In genomic region chr15:37788330-37788729, GRCh38 we compare ENCODE assay signal across 26 cellular contexts.
DNase-seq lines count a peak whose midpoint lies in the region; ATAC-seq, FAIRE-seq and TF ChIP-seq lines count a peak whose summit lies in the region.
"Had no signal": no experiment of that assay in that cellular context is flagged by ENCODE, and none has a peak within 500 bp of the region (broad histone marks: within the 10 kb centered on the region; RNA-seq: fewer than 3 reads in every experiment).

No MANE protein-coding gene starts in this region.

- H3K23ac ChIP-seq in IMR-90 (ENCODE audit: low read depth, low read length) (no peak overlapping the region), neuronal stem cell (ENCODE audit: low read depth, low read length, poor library complexity) (no peak overlapping the region), trophoblast cell (ENCODE audit: low read length) (no peak overlapping the region)

- BruUV-seq in IMR-90 (replicated peaks; lab: Mats Ljungman, UMichigan), result no TSS peak

- H3K4ac ChIP-seq in IMR-90 (ENCODE audit: low read depth, low read length) (peak overlapping the region; percentile 58), neuronal stem cell (ENCODE audit: low read length) (no peak overlapping the region), trophoblast cell (ENCODE audit: low read depth, low read length) (no peak overlapping the region)

- peak overlapping the region; percentile 87; the same call in 1 of the 3 replicates for H2BK15ac ChIP-seq in IMR-90 (ENCODE audit: low read depth, low read length)
- no peak overlapping the region for H2BK15ac ChIP-seq in neuronal stem cell (ENCODE audit: low read length)

- H3K4me2 ChIP-seq in IMR-90 (ENCODE audit: low read depth, low read length) (no peak overlapping the region), astrocyte (ENCODE audit: low read length) (no peak overlapping the region), neuronal stem cell (ENCODE audit: insufficient read depth, low read length, poor library complexity, severe bottlenecking) (no peak overlapping the region), trophoblast cell (ENCODE audit: low read length) (no peak overlapping the region)
- H3K4me2 ChIP-seq: A549, SK-N-SH had no signal

- no peak overlapping the region for H2BK12ac ChIP-seq in neuronal stem cell (ENCODE audit: low read length)
- H2BK12ac ChIP-seq in trophoblast cell (ENCODE audit: low read length), result no peak overlapping the region

- H3K36me3 ChIP-seq in IMR-90 (ENCODE audit: control insufficient read depth, insufficient read depth, low read length) (no peaks in the 10 kb centered on the region), astrocyte (ENCODE audit: insufficient read depth, low read length) (no peaks in the 10 kb centered on the region), neuronal stem cell (replicated peaks in 1 of 2; ENCODE audit: control insufficient read depth in 2 of 2, insufficient read depth in 2 of 2, low read length in 2 of 2) (no peaks in the 10 kb centered on the region), trophoblast cell (ENCODE audit: control insufficient read depth in 1 of 2, insufficient read depth in 2 of 2, low read length in 2 of 2) (no peaks in the 10 kb centered on the region)
- H3K36me3 ChIP-seq: BLaER1 treated with 17β-estradiol and CSF1 and Interleukin-3, amounts not matched to agents 10 nM and 100 nM had no signal

- no peaks in the 10 kb centered on the region for H3K36me3 Mint-ChIP-seq in astrocyte (ENCODE audit: low read depth, unreplicated experiment)

- POLR2A ChIA-PET in IMR-90 (lab: Charles Lee; ENCODE audit: unreplicated experiment), result no interaction called here

- no peaks in the 10 kb centered on the region for H3K9me3 Mint-ChIP-seq in astrocyte (ENCODE audit: unreplicated experiment)
- H3K9me3 Mint-ChIP-seq: CD4-positive, alpha-beta T cell had no signal

- H4K20me1 ChIP-seq in IMR-90 (ENCODE audit: insufficient read depth, low read length) (no peaks in the 10 kb centered on the region), astrocyte (ENCODE audit: insufficient read depth, low read length) (no peaks in the 10 kb centered on the region)
- H4K20me1 ChIP-seq: BLaER1 treated with 17β-estradiol and CSF1 and Interleukin-3, amounts not matched to agents 10 nM and 100 nM had no signal

- no peak overlapping the region for H3K4me3 Mint-ChIP-seq in astrocyte (ENCODE audit: unreplicated experiment)
- H3K4me3 Mint-ChIP-seq: CD4-positive, alpha-beta T cell had no signal

- H4K8ac ChIP-seq in IMR-90 (ENCODE audit: low read depth in 2 of 2, low read length in 2 of 2) (peak overlapping the region; percentile 40 to 60; a peak in 2 of 4 replicates), neuronal stem cell (ENCODE audit: low read depth, low read length) (peak overlapping the region; percentile 9), trophoblast cell (ENCODE audit: low read depth, low read length) (no peak overlapping the region)

- H3K27me3 Mint-ChIP-seq in astrocyte (ENCODE audit: low read depth, unreplicated experiment), result no peaks in the 10 kb centered on the region
- H3K27me3 Mint-ChIP-seq: CD4-positive, alpha-beta T cell had no signal

- H3K4me1 Mint-ChIP-seq in astrocyte (ENCODE audit: low read depth, unreplicated experiment), result peaks cover 32% of the 10 kb centered on the region

- peak overlapping the region; percentile 20; the same call in 1 of the 2 replicates for H4K91ac ChIP-seq in IMR-90 (ENCODE audit: insufficient read depth, low read depth, low read length)
- H4K91ac ChIP-seq in neuronal stem cell (ENCODE audit: low read depth, low read length, poor library complexity), result no peak overlapping the region
- no peak overlapping the region for H4K91ac ChIP-seq in trophoblast cell (ENCODE audit: low read depth, low read length)

- no peak overlapping the region for H3K27ac ChIP-seq in IMR-90 (ENCODE audit: insufficient read depth, low read length)
- no peak overlapping the region for H3K27ac ChIP-seq in astrocyte (ENCODE audit: low read depth, low read length)
- H3K27ac ChIP-seq in neuronal stem cell (replicated peaks; ENCODE audit: low read length), result no peak overlapping the region
- H3K27ac ChIP-seq in trophoblast cell (ENCODE audit: low read depth, low read length), result no peak overlapping the region
- H3K27ac ChIP-seq: A549; BLaER1 treated with 17β-estradiol and CSF1 and Interleukin-3, amounts not matched to agents 10 nM and 100 nM had no signal

- H2BK20ac ChIP-seq in IMR-90 (ENCODE audit: low read depth, low read length), result peak overlapping the region; percentile 78; the same call in 1 of the 2 replicates

- H3K9me3 ChIP-seq in IMR-90 (ENCODE audit: control insufficient read depth, insufficient read depth, low read length), result no peaks in the 10 kb centered on the region
- H3K9me3 ChIP-seq in astrocyte (ENCODE audit: insufficient read depth, low read depth, low read length), result no peaks in the 10 kb centered on the region
- H3K9me3 ChIP-seq in neuronal stem cell (replicated peaks in 1 of 2; ENCODE audit: control insufficient read depth in 2 of 2, insufficient read depth in 1 of 2, low read depth in 1 of 2, low read length in 2 of 2), result no peaks in the 10 kb centered on the region
- no peaks in the 10 kb centered on the region for H3K9me3 ChIP-seq in trophoblast cell (ENCODE audit: insufficient read depth, low read depth, low read length)
- H3K9me3 ChIP-seq: A549, SK-N-SH had no signal

- H3K4me3 ChIP-seq in IMR-90 (ENCODE audit: insufficient read depth, low read depth, low read length) (no peak overlapping the region), astrocyte (ENCODE audit: insufficient read depth, low read depth, low read length) (no peak overlapping the region), neuronal stem cell (ENCODE audit: low read length in 2 of 2) (no peak overlapping the region), trophoblast cell (ENCODE audit: low read depth, low read length) (no peak overlapping the region)
- H3K4me3 ChIP-seq: A549; BLaER1 treated with 17β-estradiol and CSF1 and Interleukin-3, amounts not matched to agents 10 nM and 100 nM had no signal

- WGBS in IMR-90 (ENCODE audit: extremely low coverage in 2 of 2, insufficient read length in 1 of 2), 2 experiments, result no CpG with 5 or more reads among the region's 2 CpGs
- WGBS in neuronal stem cell (ENCODE audit: extremely low coverage in 2 of 2, insufficient read length in 2 of 2, insufficient replicate concordance in 1 of 2), 2 donors, result no CpG with 5 or more reads among the region's 2 CpGs
- no CpG with 5 or more reads among the region's 2 CpGs for WGBS in trophoblast cell (ENCODE audit: extremely low coverage, insufficient coverage, insufficient read length)

- no peak for TF ChIP-seq RAD21 in IMR-90 (IDR thresholded peaks at IDR 0.05; ENCODE audit: low read length)

- H2BK5ac ChIP-seq in IMR-90 (ENCODE audit: low read depth, low read length, poor library complexity, severe bottlenecking) (peak overlapping the region; percentile 42), neuronal stem cell (ENCODE audit: low read length) (no peak overlapping the region), trophoblast cell (ENCODE audit: low read depth, low read length, poor library complexity) (no peak overlapping the region)

- ATAC-seq in IMR-90 (ENCODE audit: low read depth) (no peak), HG03342 (IDR thresholded peaks at IDR 0.05; ENCODE audit: unreplicated experiment) (no peak)
- ATAC-seq: A549 had no signal

- H3K79me2 ChIP-seq in astrocyte (ENCODE audit: insufficient read depth, low read length) (no peaks in the 10 kb centered on the region), trophoblast cell (ENCODE audit: control insufficient read depth, insufficient read depth, low read length, poor library complexity) (peaks cover 2% of the 10 kb centered on the region)

- dilution Hi-C loops in IMR-90 (cut with HindIII; ENCODE audit: low sequenced_read_pairs, unreplicated experiment), result no loop called here

- DNase-seq in DMS53 (lab: John Stamatoyannopoulos, UW) (peak; percentile 66), IMR-90 (no peak), astrocyte (ENCODE audit: low read depth) (no peak), neuronal stem cell (ENCODE audit: low spot score) (no peak), NCI-H2081 treated with DMSO at 0.1 percent for 48 hours (lab: John Stamatoyannopoulos, UW) (no peak), trophoblast cell (no peak)
- DNase-seq: AML-193; CD4-positive, alpha-beta T cell; COR-L47; DMS79; EL; GF-D8; HCEC 1CT; Karpas-422; NCI-H1105 treated with DMSO at 0.1 percent for 48 hours; NCI-H1694; NCI-H2029 treated with DMSO at 0.1 percent for 48 hours; NCI-H2227 treated with DMSO at 0.1 percent for 48 hours; SK-N-SH; SW 1271 had no signal

- H3K9ac ChIP-seq in IMR-90 (ENCODE audit: low read depth, low read length) (no peak overlapping the region), astrocyte (ENCODE audit: low read length) (no peak overlapping the region), neuronal stem cell (ENCODE audit: low read depth, low read length, poor library complexity) (no peak overlapping the region), trophoblast cell (ENCODE audit: low read length) (no peak overlapping the region)
- H3K9ac ChIP-seq: BLaER1 treated with 17β-estradiol and CSF1 and Interleukin-3, amounts not matched to agents 10 nM and 100 nM; SK-N-SH had no signal

- intact Hi-C loops in IMR-90 (cut with micrococcal nuclease), result loop anchor here (10.0 kb wide), 1 partner anchor 64 kb away; no protein-coding TSS in a partner anchor

- peak overlapping the region; percentile 3; the same call in 1 of the 2 replicates for H3K14ac ChIP-seq in IMR-90 (replicated peaks; ENCODE audit: low read depth, low read length)
- H3K14ac ChIP-seq in neuronal stem cell (ENCODE audit: low read length), result no peak overlapping the region
- no peak overlapping the region for H3K14ac ChIP-seq in trophoblast cell (ENCODE audit: low read length)

- H4K12ac ChIP-seq in trophoblast cell (ENCODE audit: low read depth, low read length), result no peak overlapping the region

- FAIRE-seq in astrocyte (lab: Jason Lieb, UNC), result no peak
- FAIRE-seq: A549, GM12891, H1, RCC 7860 had no signal

- H3K4me1 ChIP-seq in IMR-90 (ENCODE audit: control insufficient read depth, insufficient read depth, low read length), result peaks cover 5% of the 10 kb centered on the region; the same call in 1 of the 2 replicates
- peaks cover 22% of the 10 kb centered on the region for H3K4me1 ChIP-seq in astrocyte (ENCODE audit: insufficient read depth, low read length)
- H3K4me1 ChIP-seq in neuronal stem cell (ENCODE audit: control insufficient read depth in 2 of 2, insufficient read depth in 1 of 2, low read depth in 1 of 2, low read length in 2 of 2), result peaks cover 0 to 13% of the 10 kb centered on the region in 2 donors
- H3K4me1 ChIP-seq in trophoblast cell (ENCODE audit: control insufficient read depth in 1 of 2, insufficient read depth in 2 of 2, low read length in 2 of 2), result no peaks in the 10 kb centered on the region
- H3K4me1 ChIP-seq: A549 had no signal

- TF ChIP-seq POLR2A in IMR-90 (IDR thresholded peaks at IDR 0.05; ENCODE audit: low read depth, low read length), result no peak

- no peak overlapping the region for H3K56ac ChIP-seq in IMR-90 (ENCODE audit: extremely low read depth, insufficient read depth, low read length)

- CTCF ChIA-PET in IMR-90 (lab: Yijun Ruan, JAX), result no interaction called here

- H3K18ac ChIP-seq in IMR-90 (ENCODE audit: low read depth, low read length), result no peak overlapping the region
- no peak overlapping the region for H3K18ac ChIP-seq in neuronal stem cell (ENCODE audit: low read length)
- no peak overlapping the region for H3K18ac ChIP-seq in trophoblast cell (ENCODE audit: low read length)

- no peak overlapping the region for H4K5ac ChIP-seq in IMR-90 (ENCODE audit: low read depth, low read length)

- H2AFZ ChIP-seq in IMR-90 (replicated peaks; ENCODE audit: low read length, poor library complexity) (peak overlapping the region; percentile 55), astrocyte (ENCODE audit: low read depth, low read length) (no peak overlapping the region), neuronal stem cell (ENCODE audit: low read length) (no peak overlapping the region), trophoblast cell (ENCODE audit: insufficient read depth, low read length, poor library complexity) (no peak overlapping the region)

- H3K27me3 ChIP-seq in IMR-90 (ENCODE audit: control insufficient read depth, insufficient read depth, low read length) (no peaks in the 10 kb centered on the region), astrocyte (ENCODE audit: insufficient read depth, low read length) (no peaks in the 10 kb centered on the region), neuronal stem cell (ENCODE audit: control insufficient read depth in 3 of 3, insufficient read depth in 3 of 3, low read depth in 1 of 3, low read length in 3 of 3) (no peaks in the 10 kb centered on the region), trophoblast cell (ENCODE audit: insufficient read depth, low read length) (no peaks in the 10 kb centered on the region)
- H3K27me3 ChIP-seq: BLaER1 treated with 17β-estradiol and CSF1 and Interleukin-3, amounts not matched to agents 10 nM and 100 nM had no signal

- H3K79me1 ChIP-seq in IMR-90 (ENCODE audit: low read depth in 1 of 2, low read length in 2 of 2) (no peaks in the 10 kb centered on the region), neuronal stem cell (ENCODE audit: low read depth, low read length) (no peaks in the 10 kb centered on the region), trophoblast cell (ENCODE audit: low read length) (no peaks in the 10 kb centered on the region)

- in situ Hi-C loops in IMR-90 (cut with MboI; ENCODE audit: low sequenced_read_pairs), result no loop called here

- peak overlapping the region; percentile 46; the same call in 1 of the 2 replicates for H2AK5ac ChIP-seq in IMR-90 (ENCODE audit: low read depth, low read length)
- no peak overlapping the region for H2AK5ac ChIP-seq in neuronal stem cell (ENCODE audit: low read depth, low read length)
- H2AK5ac ChIP-seq in trophoblast cell (ENCODE audit: low read length), result no peak overlapping the region

- H3K9me1 ChIP-seq in IMR-90 (ENCODE audit: insufficient read depth, low read length), result 0 out of 2 replicates have a peak, but pooled peaks cover 5% of the 10 kb centered on the region

- H2AK9ac ChIP-seq in IMR-90 (replicated peaks; ENCODE audit: low read depth, low read length, poor library complexity), result no peak overlapping the region

- H2BK120ac ChIP-seq in IMR-90 (ENCODE audit: low read depth, low read length) (peak overlapping the region; percentile 72), neuronal stem cell (ENCODE audit: low read depth, low read length) (no peak overlapping the region), trophoblast cell (ENCODE audit: insufficient read depth, low read length, poor library complexity) (no peak overlapping the region)

- TF ChIP-seq CTCF in IMR-90 (conservative IDR thresholded peaks at IDR 0.05; ENCODE audit: low read depth, low read length) (no peak), astrocyte (IDR thresholded peaks at IDR 0.05; ENCODE audit: insufficient read depth, low read depth, low read length) (no peak)

- peak overlapping the region; percentile 9 for H3K27ac Mint-ChIP-seq in astrocyte (ENCODE audit: unreplicated experiment)
- H3K27ac Mint-ChIP-seq: CD4-positive, alpha-beta T cell had no signal
